Comparison of ENCODE assay signal across 20 cellular contexts in the genomic region with DNA sequence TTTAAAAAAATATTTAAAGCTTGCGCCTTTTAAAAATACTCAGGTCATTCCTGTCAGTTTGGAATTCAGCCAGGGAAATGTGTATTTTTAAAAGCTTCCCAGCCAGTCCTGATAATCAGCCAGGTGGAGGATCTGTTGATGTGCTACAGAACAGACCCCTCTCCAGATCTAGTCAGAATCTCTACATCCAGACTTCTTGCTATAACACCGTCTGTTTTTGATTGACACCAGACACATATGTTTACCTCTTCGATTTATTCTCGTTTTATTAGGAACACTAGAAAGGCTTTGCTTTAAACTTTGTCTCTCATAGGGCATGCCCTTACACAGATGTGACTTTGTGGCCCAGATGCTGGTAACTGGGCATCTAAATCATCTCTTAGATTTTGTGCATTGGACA. TPM values are rescaled to one million over a fixed set of nuclear protein-coding genes. Genes with fewer than 3 reads are reported as not detected.
DNase-seq lines count a peak whose midpoint lies in the region; ATAC-seq, FAIRE-seq and TF ChIP-seq lines count a peak whose summit lies in the region.
"Had no signal": no experiment of that assay in that cellular context is flagged by ENCODE, and none has a peak within 500 bp of the region (broad histone marks: within the 10 kb centered on the region; RNA-seq: fewer than 3 reads in every experiment).

No MANE protein-coding gene starts in this region.

- no peak for TF ChIP-seq POLR2A in A549 (IDR thresholded peaks at IDR 0.05; ENCODE audit: low read length)

- CTCF ChIA-PET in A549 (lab: Yijun Ruan, JAX) (interaction anchor here (1.5 to 20.4 kb wide), 9 partner anchors 10 to 117 kb away, joined by 3 to 276 read pairs (median 8); partner anchors contain the start of genes BCAS4 and PARD6B), HEK293T (lab: Yijun Ruan, JAX) (interaction anchor here (1.3 kb wide), 1 partner anchor 10 kb away, joined by 3 read pairs; no protein-coding TSS in a partner anchor)
- CTCF ChIA-PET in activated CD4-positive, alpha-beta T cell treated with anti-CD3 and anti-CD28 coated beads, Interleukin-2, amount 10 ng/mL, durations not matched to agents 7 days and 5 days (lab: Charles Lee) = no interaction called here

- H3K27me3 Mint-ChIP-seq in brain (no peaks in the 10 kb centered on the region), nephron (ENCODE audit: low read depth) (no peaks in the 10 kb centered on the region)
- H3K27me3 Mint-ChIP-seq in activated CD4-positive, alpha-beta T cell treated with anti-CD3 and anti-CD28 coated beads, Interleukin-2, amount 10 ng/mL, durations not matched to agents 7 days and 5 days = no peaks in the 10 kb centered on the region
- H3K27me3 Mint-ChIP-seq: activated CD4-positive, alpha-beta T cell treated with anti-CD3 and anti-CD28 coated beads for 36 hours; CD8-positive, alpha-beta memory T cell had no signal

- H3K4me3 Mint-ChIP-seq in brain (peak overlapping the region in 1 of 5 experiments; percentile 6), nephron (no peak overlapping the region)
- H3K4me3 Mint-ChIP-seq in activated CD4-positive, alpha-beta T cell treated with anti-CD3 and anti-CD28 coated beads, Interleukin-2, amount 10 ng/mL, durations not matched to agents 7 days and 5 days = no peak overlapping the region
- H3K4me3 Mint-ChIP-seq: activated CD4-positive, alpha-beta T cell treated with anti-CD3 and anti-CD28 coated beads for 36 hours; CD8-positive, alpha-beta memory T cell had no signal

- peaks cover 95% of the 10 kb centered on the region for H3K4me1 ChIP-seq in A549

- H3K9me3 Mint-ChIP-seq in brain (no peaks in the 10 kb centered on the region), nephron (no peaks in the 10 kb centered on the region)
- no peaks in the 10 kb centered on the region for H3K9me3 Mint-ChIP-seq in activated CD4-positive, alpha-beta T cell treated with anti-CD3 and anti-CD28 coated beads, Interleukin-2, amount 10 ng/mL, durations not matched to agents 7 days and 5 days
- H3K9me3 Mint-ChIP-seq: CD8-positive, alpha-beta memory T cell had no signal

- H3K27ac Mint-ChIP-seq in brain (peak overlapping the region in 4 of 5 experiments; percentile 14 to 54 (median 42)), nephron (peak overlapping the region; percentile 20 to 88 (median 62))
- no peak overlapping the region for H3K27ac Mint-ChIP-seq in activated CD4-positive, alpha-beta T cell treated with anti-CD3 and anti-CD28 coated beads, Interleukin-2, amount 10 ng/mL, durations not matched to agents 7 days and 5 days
- H3K27ac Mint-ChIP-seq: activated CD4-positive, alpha-beta T cell treated with anti-CD3 and anti-CD28 coated beads for 36 hours; CD8-positive, alpha-beta memory T cell had no signal

- POLR2A ChIA-PET in A549 (lab: Yijun Ruan, JAX) (interaction anchor here (0.6 to 2.0 kb wide), 6 partner anchors 8 to 156 kb away, joined by 3 to 9 read pairs (median 6); partner anchors contain the start of gene PARD6B), HEK293T (lab: Yijun Ruan, JAX) (interaction anchor here (0.9 kb wide), 1 partner anchor 11 kb away, joined by 3 read pairs; the partner anchor contains the start of gene PARD6B)
- POLR2A ChIA-PET in activated CD4-positive, alpha-beta T cell treated with anti-CD3 and anti-CD28 coated beads, Interleukin-2, amount 10 ng/mL, durations not matched to agents 7 days and 5 days (lab: Charles Lee) = no interaction called here

- H3K9me3 ChIP-seq in A549 (no peaks in the 10 kb centered on the region), MG63 (no peaks in the 10 kb centered on the region)
- H3K9me3 ChIP-seq: SJCRH30 had no signal

- no peak for FAIRE-seq in A549 (lab: Jason Lieb, UNC)
- FAIRE-seq: endometrium, GM18507 had no signal

- H3K4me3 ChIP-seq in A549 (peak overlapping the region; percentile 20; the same call in 1 of the 3 replicates), MG63 (no peak overlapping the region)
- H3K4me3 ChIP-seq: SJCRH30 had no signal

- no peak for TF ChIP-seq RAD21 in A549 (conservative IDR thresholded peaks at IDR 0.05 in 1 of 2, IDR thresholded peaks at IDR 0.05 in 1 of 2)

- peak overlapping the region; percentile 90 for H3K4me2 ChIP-seq in A549

- 14% methylated on average over 4 of the region's 4 CpGs for WGBS in A549 (ENCODE audit: missing lambda C conversion rate)

- H3K36me3 Mint-ChIP-seq in brain (peaks cover 14% of the 10 kb centered on the region), nephron (ENCODE audit: low read depth) (peaks cover 28% of the 10 kb centered on the region)
- H3K36me3 Mint-ChIP-seq in activated CD4-positive, alpha-beta T cell treated with anti-CD3 and anti-CD28 coated beads, Interleukin-2, amount 10 ng/mL, durations not matched to agents 7 days and 5 days (ENCODE audit: low read depth) = peaks cover 17% of the 10 kb centered on the region

- ATAC-seq in A549 = no peak
- ATAC-seq in HG03521 (IDR thresholded peaks at IDR 0.05; ENCODE audit: unreplicated experiment) = no peak
- ATAC-seq: activated CD4-positive, alpha-beta T cell treated with anti-CD3 and anti-CD28 coated beads for 36 hours had no signal

- no peak for DNase-seq in A549 (ENCODE audit: low read depth in 1 of 2, low spot score in 1 of 2)
- no peak for DNase-seq in HEK293T (ENCODE audit: extremely low spot score)
- no peak for DNase-seq in stimulated activated CD4-positive, alpha-beta T cell treated with anti-CD3 and anti-CD28 coated beads, Interleukin-4, amount 100 ng/mL, for 1 hour
- no peak for DNase-seq in MG63
- DNase-seq in activated CD4-positive, alpha-beta T cell treated with anti-CD3 and anti-CD28 coated beads, Interleukin-2, amount 10 ng/mL, durations not matched to agents 7 days and 5 days = no peak
- DNase-seq: activated CD4-positive, alpha-beta T cell treated with anti-CD3 and anti-CD28 coated beads for 36 hours; activated gamma-delta T cell treated with Interleukin-2 at 50 U/mL for 16 hours; CD8-positive, alpha-beta memory T cell; GOT3; KBM-7; MV-4-11; NCI-H1930; NCI-H524 treated with DMSO at 0.1 percent for 48 hours; SJCRH30; stimulated activated CD4-positive, alpha-beta T cell treated with anti-CD3 and anti-CD28 coated beads, Interleukin-2, amount 100 ng/mL, for 48 hours had no signal

- peaks cover 45% of the 10 kb centered on the region for H3K4me1 Mint-ChIP-seq in brain
- peaks cover 43% of the 10 kb centered on the region for H3K4me1 Mint-ChIP-seq in nephron
- peaks cover 34% of the 10 kb centered on the region for H3K4me1 Mint-ChIP-seq in activated CD4-positive, alpha-beta T cell treated with anti-CD3 and anti-CD28 coated beads, Interleukin-2, amount 10 ng/mL, durations not matched to agents 7 days and 5 days

- no peaks in the 10 kb centered on the region for H3K36me3 ChIP-seq in MG63
- H3K36me3 ChIP-seq: SJCRH30 had no signal

- TF ChIP-seq CTCF in A549 (IDR thresholded peaks at IDR 0.05) (no peak), brain (conservative IDR thresholded peaks at IDR 0.05) (no peak), nephron (IDR thresholded peaks at IDR 0.05; ENCODE audit: unreplicated experiment in 3 of 3) (no peak)

- no peak for TF ChIP-seq EP300 in A549 (IDR thresholded peaks at IDR 0.05)

- no peaks in the 10 kb centered on the region for H3K27me3 ChIP-seq in MG63
- H3K27me3 ChIP-seq: SJCRH30 had no signal

- H3K27ac ChIP-seq in A549 = peak overlapping the region; percentile 86 to 94
- H3K27ac ChIP-seq: SJCRH30 had no signal

TF ChIP-seq in A549, 52 proteins besides CTCF, POLR2A, EP300 and RAD21:
- no peak for TF ChIP-seq MAX (IDR thresholded peaks at IDR 0.05)
TF ChIP-seq in A549: peak in this region for 0.

TF ChIP-seq in HEK293T, 16 proteins besides CTCF, POLR2A, EP300 and RAD21 (continues in another document):
- TF ChIP-seq ZNF384 (IDR thresholded peaks at IDR 0.05) = no peak
- TF ChIP-seq NFRKB (IDR thresholded peaks at IDR 0.05) = no peak
- no peak for TF ChIP-seq CTBP1 (IDR thresholded peaks at IDR 0.05; ENCODE audit: borderline replicate concordance)
- no peak for TF ChIP-seq FOXA1 (IDR thresholded peaks at IDR 0.05)

RNA-seq across cellular contexts. Expression of gene PARD6B, which starts 11.7 kb away (rescaled TPM):
- polyA plus RNA-seq in A549 (2011; rRNA removed) (6.2 and 6.4 TPM in 2 replicates), A549 (2017; fragmentation: RNase III; extraction: RNeasy Plus Mini Kit Qiagen cat#74134 plus additional on column Dnase treatment) (2.7 to 3.1 TPM (median 2.8 TPM) in 3 replicates), brain (ENCODE audit: insufficient read depth, low read depth, low replicate concordance) (0.51 TPM)
- polyA plus RNA-seq in A549 (2012; cell fraction: cytosol; rRNA removed) = 1.6 and 1.7 TPM in 2 replicates
- 1.3 and 1.7 TPM in 2 replicates for polyA plus RNA-seq in A549 (2012; cell fraction: nucleus; rRNA removed)
- 11.1 and 11.2 TPM in 2 replicates for polyA minus RNA-seq in A549 (2011; rRNA and poly(A)+ RNA removed)
- total RNA-seq in MG63 (2014; rRNA removed; shearing (Covaris generic); ENCODE audit: low replicate concordance) = 2.0 and 2.4 TPM in 2 replicates
- 1 to 10 TPM; 4.2 to 4.4 TPM for total RNA-seq in activated CD4-positive, alpha-beta T cell treated with anti-CD3 and anti-CD28 coated beads, Interleukin-2, amount 10 ng/mL, durations not matched to agents 7 days and 5 days

RNA-seq across cellular contexts. Expression of gene RIPOR3, which starts 51.7 kb away (rescaled TPM):
- polyA plus RNA-seq in A549 (2011; rRNA removed) (0.03 TPM in 1 of 2 replicates, not detected in the other), A549 (2017; fragmentation: RNase III; extraction: RNeasy Plus Mini Kit Qiagen cat#74134 plus additional on column Dnase treatment) (0.05 to 0.06 TPM in 2 of 3 replicates, not detected in the other), brain (ENCODE audit: insufficient read depth, low read depth, low replicate concordance) (0.29 TPM)
- polyA plus RNA-seq in A549 (2012; cell fraction: cytosol; rRNA removed) = 0.03 and 0.07 TPM in 2 replicates
- 0.09 and 0.19 TPM in 2 replicates for polyA plus RNA-seq in A549 (2012; cell fraction: nucleus; rRNA removed)
- polyA minus RNA-seq in A549 (2011; rRNA and poly(A)+ RNA removed) = 0.05 TPM in 1 of 2 replicates, not detected in the other
- total RNA-seq in MG63 (2014; rRNA removed; shearing (Covaris generic); ENCODE audit: low replicate concordance) = 0.07 TPM in 1 of 2 replicates, not detected in the other
- not detected for total RNA-seq in activated CD4-positive, alpha-beta T cell treated with anti-CD3 and anti-CD28 coated beads, Interleukin-2, amount 10 ng/mL, durations not matched to agents 7 days and 5 days
- total RNA-seq: activated CD4-positive, alpha-beta T cell treated with anti-CD3 and anti-CD28 coated beads for 36 hours; CD8-positive, alpha-beta memory T cell had no signal

RNA-seq across cellular contexts. Expression of gene BCAS4, which starts 51.8 kb away (rescaled TPM):
- 15.5 and 16.9 TPM in 2 replicates for polyA plus RNA-seq in A549 (2011; rRNA removed)
- 48.8 and 49.8 TPM in 2 replicates for polyA plus RNA-seq in A549 (2012; cell fraction: cytosol; rRNA removed)
- 14.4 and 23.6 TPM in 2 replicates for polyA plus RNA-seq in A549 (2012; cell fraction: nucleus; rRNA removed)
- 45.9 to 48.4 TPM (median 46.6 TPM) in 3 replicates for polyA plus RNA-seq in A549 (2017; fragmentation: RNase III; extraction: RNeasy Plus Mini Kit Qiagen cat#74134 plus additional on column Dnase treatment)
- 8.7 and 10.3 TPM in 2 replicates for polyA minus RNA-seq in A549 (2011; rRNA and poly(A)+ RNA removed)
- polyA plus RNA-seq in brain (ENCODE audit: insufficient read depth, low read depth, low replicate concordance) = 9.0 TPM
- total RNA-seq in MG63 (2014; rRNA removed; shearing (Covaris generic); ENCODE audit: low replicate concordance) = 13.1 and 23.4 TPM in 2 replicates
- total RNA-seq in activated CD4-positive, alpha-beta T cell treated with anti-CD3 and anti-CD28 coated beads, Interleukin-2, amount 10 ng/mL, durations not matched to agents 7 days and 5 days = 10 to 100 TPM in 1 of 2 experiments, 1 to 10 TPM in 1; 7.4 to 10.6 TPM
